In the genomic region with DNA sequence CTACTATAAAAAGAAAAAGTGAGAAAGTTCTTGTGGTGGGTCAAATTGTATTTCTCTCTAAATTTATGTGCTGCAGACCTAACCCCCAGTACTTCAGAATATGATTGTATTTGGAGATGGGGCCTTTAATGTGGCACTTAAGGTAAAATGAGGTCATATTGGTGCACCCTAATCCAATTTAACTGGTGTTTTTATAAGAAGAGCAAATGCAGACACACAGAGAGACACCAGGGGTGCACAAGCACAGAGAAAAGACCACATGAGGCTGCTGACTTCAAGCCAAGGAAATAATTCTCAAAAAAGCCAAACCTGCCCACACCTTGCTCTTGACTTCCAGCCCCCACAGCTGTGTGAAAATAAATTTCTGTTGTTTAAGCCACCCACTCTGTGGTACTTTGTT, we compare ENCODE assay signal across 17 cellular contexts.
"Had no signal": no experiment of that assay in that cellular context is flagged by ENCODE, and none has a peak within 500 bp of the region (broad histone marks: within the 10 kb centered on the region; RNA-seq: fewer than 3 reads in every experiment).

No MANE protein-coding gene starts in this region.

- H3K4me3 ChIP-seq: colonic mucosa, skin epidermis had no signal

- H3K27ac Mint-ChIP-seq: activated CD4-positive, alpha-beta T cell treated with anti-CD3 and anti-CD28 coated beads, Interleukin-2, amount 10 ng/mL, durations not matched to agents 7 days and 5 days; activated naive CD4-positive, alpha-beta T cell treated with anti-CD3 and anti-CD28 coated beads, Interleukin-2, amount 50 U/mL, for 72 hours; activated T-cell treated with anti-CD3 and anti-CD28 coated beads, Interleukin-2, amount 50 U/mL, for 72 hours; natural killer cell; T-helper 2 cell treated with Interferon-gamma antibody and Interleukin-4, amounts not matched to agents 5 μg/mL and 100 μg/mL, for 36 hours had no signal

- H3K27ac ChIP-seq: colonic mucosa, neutrophil, skin epidermis had no signal

- H3K36me3 ChIP-seq: colonic mucosa, neutrophil had no signal

- H3K9me3 ChIP-seq: colonic mucosa, neutrophil had no signal

- H3K4me3 Mint-ChIP-seq: activated CD4-positive, alpha-beta T cell treated with anti-CD3 and anti-CD28 coated beads, Interleukin-2, amount 10 ng/mL, durations not matched to agents 7 days and 5 days; activated T-cell treated with anti-CD3 and anti-CD28 coated beads, Interleukin-2, amount 50 U/mL, for 72 hours; natural killer cell; T-helper 2 cell treated with Interferon-gamma antibody and Interleukin-4, amounts not matched to agents 5 μg/mL and 100 μg/mL, for 36 hours had no signal

- H3K9me3 Mint-ChIP-seq: activated CD4-positive, alpha-beta T cell treated with anti-CD3 and anti-CD28 coated beads, Interleukin-2, amount 10 ng/mL, durations not matched to agents 7 days and 5 days; activated naive CD4-positive, alpha-beta T cell treated with anti-CD3 and anti-CD28 coated beads, Interleukin-2, amount 50 U/mL, for 72 hours; activated T-cell treated with anti-CD3 and anti-CD28 coated beads, Interleukin-2, amount 50 U/mL, for 72 hours; natural killer cell; T-helper 2 cell treated with Interferon-gamma antibody and Interleukin-4, amounts not matched to agents 5 μg/mL and 100 μg/mL, for 36 hours had no signal

- H3K36me3 Mint-ChIP-seq: activated naive CD4-positive, alpha-beta T cell treated with anti-CD3 and anti-CD28 coated beads, Interleukin-2, amount 50 U/mL, for 72 hours; natural killer cell had no signal

- DNase-seq: activated CD4-positive, alpha-beta T cell treated with anti-CD3 and anti-CD28 coated beads, Interleukin-2, amount 10 ng/mL, durations not matched to agents 7 days and 5 days; activated CD8-positive, alpha-beta memory T cell treated with anti-CD3 and anti-CD28 coated beads, Interleukin-2, amount 50 U/mL, for 48 hours; activated gamma-delta T cell; activated T-cell treated with anti-CD3 and anti-CD28 coated beads, Interleukin-2, amount 50 U/mL, for 72 hours; colonic mucosa; foreskin melanocyte; left ventricle myocardium superior; mesendoderm; natural killer cell; stimulated activated CD4-positive, alpha-beta T cell treated with anti-CD3 and anti-CD28 coated beads, Interleukin-4, amount 100 ng/mL, for 4 hours; stimulated activated CD8-positive, alpha-beta memory T cell treated with anti-CD3 and anti-CD28 coated beads, Interleukin-4, amount 100 ng/mL, for 48 hours; stimulated activated naive CD4-positive, alpha-beta T cell treated with Interleukin-2 at 50 U/mL for 16 hours; trophoblast cell had no signal

- ATAC-seq: activated naive CD4-positive, alpha-beta T cell treated with anti-CD3 and anti-CD28 coated beads, Interleukin-2, amount 50 U/mL, for 72 hours; activated T-cell treated with anti-CD3 and anti-CD28 coated beads, Interleukin-2, amount 50 U/mL, for 72 hours; natural killer cell had no signal

- H3K4me1 ChIP-seq: colonic mucosa had no signal

- H3K27me3 ChIP-seq: colonic mucosa, neutrophil had no signal
